30 cellular contexts compared by ENCODE assay signal in the genomic region with DNA sequence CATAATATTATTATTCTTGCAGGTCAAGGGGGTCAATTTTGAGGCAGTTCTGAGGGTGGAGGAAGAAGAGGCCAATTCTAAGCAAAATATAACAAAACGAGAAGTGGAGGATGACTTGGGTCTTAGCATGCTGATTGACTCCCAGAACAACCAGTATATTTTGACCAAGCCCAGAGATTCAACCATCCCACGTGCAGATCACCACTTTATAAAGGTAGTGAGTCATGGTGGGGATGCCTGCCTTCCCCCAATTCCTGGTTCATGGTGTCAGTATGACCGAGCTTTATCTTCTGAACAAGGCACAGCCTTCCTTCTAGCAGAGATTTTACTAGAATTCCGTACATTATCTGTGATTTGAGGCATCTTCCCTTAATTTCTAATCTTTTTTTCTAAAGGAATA. TPM values are rescaled to one million over a fixed set of nuclear protein-coding genes. Genes with fewer than 3 reads are reported as not detected.
DNase-seq lines count a peak whose midpoint lies in the region; FAIRE-seq and TF ChIP-seq lines count a peak whose summit lies in the region.
"Had no signal": no experiment of that assay in that cellular context is flagged by ENCODE, and none has a peak within 500 bp of the region (broad histone marks: within the 10 kb centered on the region; RNA-seq: fewer than 3 reads in every experiment).

No MANE protein-coding gene starts in this region.

- no peak overlapping the region for H3K27ac Mint-ChIP-seq in astrocyte (ENCODE audit: unreplicated experiment)
- no peak overlapping the region for H3K27ac Mint-ChIP-seq in CD8-positive, alpha-beta memory T cell
- H3K27ac Mint-ChIP-seq: activated CD4-positive, alpha-beta memory T cell treated with anti-CD3 and anti-CD28 coated beads for 36 hours; activated naive CD4-positive, alpha-beta T cell treated with anti-CD3 and anti-CD28 coated beads, Interleukin-2, amount 50 U/mL, for 24 hours; activated T-helper 2 cell treated with anti-CD3 and anti-CD28 coated beads, Interferon-gamma antibody, Interleukin-2, Interleukin-4, amounts not matched to agents 10 μg/mL and 5 μg/mL and 100 μg/mL, durations not matched to agents 14 hours and 24 hours and 36 hours; CD4-positive, CD25-positive, alpha-beta regulatory T cell; endodermal cell; IgD-negative memory B cell had no signal

- no peaks in the 10 kb centered on the region for H3K27me3 Mint-ChIP-seq in astrocyte (ENCODE audit: low read depth, unreplicated experiment)
- no peaks in the 10 kb centered on the region for H3K27me3 Mint-ChIP-seq in CD8-positive, alpha-beta memory T cell
- H3K27me3 Mint-ChIP-seq: activated CD4-positive, alpha-beta memory T cell treated with anti-CD3 and anti-CD28 coated beads for 36 hours; activated naive CD4-positive, alpha-beta T cell treated with anti-CD3 and anti-CD28 coated beads, Interleukin-2, amount 50 U/mL, for 24 hours; CD4-positive, CD25-positive, alpha-beta regulatory T cell; IgD-negative memory B cell had no signal

- H4K20me1 ChIP-seq in astrocyte (ENCODE audit: insufficient read depth, low read length) = peaks cover 69% of the 10 kb centered on the region

- H3K9me3 Mint-ChIP-seq in astrocyte (ENCODE audit: unreplicated experiment) = no peaks in the 10 kb centered on the region
- H3K9me3 Mint-ChIP-seq in CD8-positive, alpha-beta memory T cell = no peaks in the 10 kb centered on the region
- H3K9me3 Mint-ChIP-seq: activated CD4-positive, alpha-beta memory T cell treated with anti-CD3 and anti-CD28 coated beads for 36 hours; activated naive CD4-positive, alpha-beta T cell treated with anti-CD3 and anti-CD28 coated beads, Interleukin-2, amount 50 U/mL, for 24 hours; activated T-helper 2 cell treated with anti-CD3 and anti-CD28 coated beads, Interferon-gamma antibody, Interleukin-2, Interleukin-4, amounts not matched to agents 10 μg/mL and 5 μg/mL and 100 μg/mL, durations not matched to agents 14 hours and 24 hours and 36 hours; CD4-positive, CD25-positive, alpha-beta regulatory T cell; endodermal cell; IgD-negative memory B cell had no signal

- H3K36me3 Mint-ChIP-seq in astrocyte (ENCODE audit: low read depth, unreplicated experiment) = peaks cover 29% of the 10 kb centered on the region
- peaks cover 7 to 84% (median 24%) of the 10 kb centered on the region in 3 donors for H3K36me3 Mint-ChIP-seq in CD8-positive, alpha-beta memory T cell

- H3K9me3 ChIP-seq in astrocyte (ENCODE audit: insufficient read depth, low read depth, low read length) = no peaks in the 10 kb centered on the region
- no peaks in the 10 kb centered on the region for H3K9me3 ChIP-seq in CD8-positive, alpha-beta memory T cell (ENCODE audit: low read length)
- H3K9me3 ChIP-seq: esophagus squamous epithelium, pancreas, spleen, tibial nerve had no signal

- H3K4me2 ChIP-seq in astrocyte (ENCODE audit: low read length) = no peak overlapping the region

- H3K36me3 ChIP-seq in astrocyte (ENCODE audit: insufficient read depth, low read length) = peaks cover 65% of the 10 kb centered on the region
- peaks cover 28% of the 10 kb centered on the region for H3K36me3 ChIP-seq in CD8-positive, alpha-beta memory T cell (ENCODE audit: insufficient read depth, low read length)

- no peak for FAIRE-seq in astrocyte (lab: Jason Lieb, UNC)
- FAIRE-seq: D721Med, H1, pancreas had no signal

- H3K4me1 Mint-ChIP-seq in astrocyte (ENCODE audit: low read depth, unreplicated experiment) = peaks cover 24% of the 10 kb centered on the region
- H3K4me1 Mint-ChIP-seq in CD8-positive, alpha-beta memory T cell = peaks cover 16 to 30% (median 19%) of the 10 kb centered on the region in 3 donors

- H3K27ac ChIP-seq in astrocyte (ENCODE audit: low read depth, low read length) = no peak overlapping the region
- H3K27ac ChIP-seq in CD8-positive, alpha-beta memory T cell (ENCODE audit: low read depth, low read length) = no peak overlapping the region
- H3K27ac ChIP-seq: esophagus squamous epithelium, pancreas, spleen, tibial nerve had no signal

- peaks cover 15% of the 10 kb centered on the region for H3K4me1 ChIP-seq in astrocyte (ENCODE audit: insufficient read depth, low read length)
- peaks cover 8% of the 10 kb centered on the region for H3K4me1 ChIP-seq in CD8-positive, alpha-beta memory T cell (ENCODE audit: insufficient read depth, low read length)

- no peak overlapping the region for H2AFZ ChIP-seq in astrocyte (ENCODE audit: low read depth, low read length)

- TF ChIP-seq CTCF in AG10803 (conservative IDR thresholded peaks at IDR 0.05; ENCODE audit: low read length) (no peak), astrocyte (IDR thresholded peaks at IDR 0.05; ENCODE audit: insufficient read depth, low read depth, low read length) (no peak)

- H3K9ac ChIP-seq in astrocyte (ENCODE audit: low read length) = no peak overlapping the region

- H3K27me3 ChIP-seq in astrocyte (ENCODE audit: insufficient read depth, low read length) = no peaks in the 10 kb centered on the region
- no peaks in the 10 kb centered on the region for H3K27me3 ChIP-seq in CD8-positive, alpha-beta memory T cell (ENCODE audit: insufficient read depth, low read length, poor library complexity, severe bottlenecking)
- H3K27me3 ChIP-seq: esophagus squamous epithelium, pancreas, spleen, tibial nerve had no signal

- H3K4me3 ChIP-seq in AG10803 (ENCODE audit: low read length) = no peak overlapping the region
- H3K4me3 ChIP-seq in astrocyte (ENCODE audit: insufficient read depth, low read depth, low read length) = no peak overlapping the region
- H3K4me3 ChIP-seq in CD8-positive, alpha-beta memory T cell (ENCODE audit: low read length) = no peak overlapping the region
- H3K4me3 ChIP-seq: esophagus squamous epithelium, lung, pancreas, spleen, tibial nerve had no signal

- H3K4me3 Mint-ChIP-seq in astrocyte (ENCODE audit: unreplicated experiment) = no peak overlapping the region
- no peak overlapping the region for H3K4me3 Mint-ChIP-seq in CD8-positive, alpha-beta memory T cell
- H3K4me3 Mint-ChIP-seq: activated CD4-positive, alpha-beta memory T cell treated with anti-CD3 and anti-CD28 coated beads for 36 hours; activated naive CD4-positive, alpha-beta T cell treated with anti-CD3 and anti-CD28 coated beads, Interleukin-2, amount 50 U/mL, for 24 hours; CD4-positive, CD25-positive, alpha-beta regulatory T cell; endodermal cell had no signal

- CTCF ChIA-PET in CD8-positive, alpha-beta memory T cell (lab: Charles Lee) = no interaction called here

- DNase-seq in AG10803 (ENCODE audit: low read depth) (peak; percentile 22), HCEC 1CT (peak; percentile 48), astrocyte (ENCODE audit: low read depth) (peak; percentile 67), iris pigment epithelial cell (ENCODE audit: low read depth) (peak; percentile 62), anterior cingulate cortex (lab: John Stamatoyannopoulos, UW) (no peak)
- no peak for DNase-seq in CD8-positive, alpha-beta memory T cell
- DNase-seq in effector CD8-positive, alpha-beta T cell (lab: John Stamatoyannopoulos, UW) = no peak
- DNase-seq: activated CD4-positive, alpha-beta memory T cell treated with anti-CD3 and anti-CD28 coated beads for 36 hours; activated CD4-positive, CD25-positive, alpha-beta regulatory T cell; activated CD8-positive, alpha-beta memory T cell treated with anti-CD3 and anti-CD28 coated beads, Interleukin-2, amount 50 U/mL, for 48 hours; CD4-positive, CD25-positive, alpha-beta regulatory T cell; cortex of kidney; endodermal cell; esophagus squamous epithelium; NCI-H1105; NCI-H1930; NCI-H526; NK-92 treated with Interleukin-12 subunit alpha and Interleukin-12 subunit beta, amount 100 ng/mL, for 24 hours; pancreas; SHP77; spleen; SW 1271; T-helper 9 cell had no signal

- H3K79me2 ChIP-seq in astrocyte (ENCODE audit: insufficient read depth, low read length) = peaks cover 64% of the 10 kb centered on the region

- POLR2A ChIA-PET in CD8-positive, alpha-beta memory T cell (lab: Charles Lee) = no interaction called here

RNA-seq across cellular contexts. Expression of a gene that starts 9.4 kb away (rescaled TPM):
- 16.3 and 19.0 TPM in 2 replicates for total RNA-seq in astrocyte
- total RNA-seq in CD8-positive, alpha-beta memory T cell = 10 to 100 TPM; 16.2 to 16.8 TPM
- 8.8 TPM for polyA plus RNA-seq in CD8-positive, alpha-beta memory T cell

RNA-seq across cellular contexts. Expression of a gene that starts 46.6 kb away (rescaled TPM):
- 2.5 and 3.1 TPM in 2 replicates for total RNA-seq in astrocyte
- under 1 TPM; 0.84 to 0.85 TPM for total RNA-seq in CD8-positive, alpha-beta memory T cell
- polyA plus RNA-seq in CD8-positive, alpha-beta memory T cell = 0.56 TPM

Comparison
In these comparisons a context has a peak if more than half of its experiments do, and no peak if none do; other contexts are left out.
1. DNase-seq: peak in AG10803 (single experiment), HCEC 1CT (single experiment), astrocyte (single experiment) and iris pigment epithelial cell (single experiment); none in anterior cingulate cortex (0 of 58), CD8-positive, alpha-beta memory T cell (0 of 5) and effector CD8-positive, alpha-beta T cell (single experiment).